30 cellular contexts compared by ENCODE assay signal in the genomic region with DNA sequence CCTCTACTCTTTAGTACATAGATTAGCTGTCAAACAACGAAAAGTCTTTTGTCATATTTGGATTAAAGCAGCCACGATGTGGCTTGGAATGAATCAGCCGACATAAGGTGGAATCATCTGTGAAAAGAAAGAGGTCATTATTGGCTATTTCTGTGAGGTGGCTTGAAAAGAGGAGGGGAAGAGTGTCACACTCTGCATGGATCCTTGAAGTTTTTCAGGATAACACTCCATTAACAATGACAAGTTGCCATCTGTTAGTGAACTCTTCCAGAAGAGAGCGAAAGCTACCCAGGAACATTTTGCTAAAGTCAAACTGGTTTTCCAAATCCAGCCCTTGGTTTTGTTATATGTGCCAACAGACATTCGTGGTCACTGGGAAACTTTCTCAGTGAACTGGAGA.
"Had no signal": no experiment of that assay in that cellular context is flagged by ENCODE, and none has a peak within 500 bp of the region (broad histone marks: within the 10 kb centered on the region; RNA-seq: fewer than 3 reads in every experiment).

No MANE protein-coding gene starts in this region.

- H3K27ac ChIP-seq: esophagus squamous epithelium, heart right ventricle, neutrophil, pancreas, prostate gland, right atrium auricular region, thyroid gland, vagina had no signal

- H3K27me3 ChIP-seq: esophagus squamous epithelium, heart right ventricle, neutrophil, pancreas, right atrium auricular region, thyroid gland, vagina had no signal

- H3K36me3 Mint-ChIP-seq: memory B cell, mesothelial cell of epicardium, naive B cell had no signal

- H3K36me3 ChIP-seq: esophagus squamous epithelium, heart right ventricle, neutrophil, pancreas, prostate gland, right atrium auricular region, thyroid gland, vagina had no signal

- H3K27ac Mint-ChIP-seq: effector memory CD8-positive, alpha-beta T cell; memory B cell; mesothelial cell of epicardium; naive B cell; natural killer cell treated with Interleukin-12 subunit alpha and Interleukin-12 subunit beta and Interleukin-15 and Interleukin-18, amount 100 ng/mL, for 72 hours; stimulated activated naive CD8-positive, alpha-beta T cell treated with anti-CD3 and anti-CD28 coated beads, Interleukin-15, amount 100 ng/mL, for 72 hours had no signal

- H3K4me3 ChIP-seq: esophagus squamous epithelium, heart right ventricle, lung, mucosa of descending colon, pancreas, prostate gland, right atrium auricular region, smooth muscle cell, thyroid gland, vagina had no signal

- H3K9me3 Mint-ChIP-seq: mesothelial cell of epicardium, neural crest cell had no signal

- H3K4me1 ChIP-seq: esophagus squamous epithelium, heart right ventricle, pancreas, prostate gland, right atrium auricular region, thyroid gland, vagina had no signal

- H3K4me3 Mint-ChIP-seq: effector memory CD8-positive, alpha-beta T cell; memory B cell; mesothelial cell of epicardium; natural killer cell treated with Interleukin-12 subunit alpha and Interleukin-12 subunit beta and Interleukin-15 and Interleukin-18, amount 100 ng/mL, for 72 hours; neural crest cell; stimulated activated naive CD8-positive, alpha-beta T cell treated with anti-CD3 and anti-CD28 coated beads, Interleukin-15, amount 100 ng/mL, for 72 hours had no signal

- DNase-seq: cortex of kidney; effector memory CD8-positive, alpha-beta T cell; erythroblast; esophagus squamous epithelium; foreskin melanocyte; glutamatergic neuron; heart right ventricle; hypothalamus; left ventricle myocardium superior; mucosa of descending colon; naive B cell; pancreas; stimulated activated CD4-positive, alpha-beta T cell treated with anti-CD3 and anti-CD28 coated beads, Interleukin-12 subunit alpha, Interleukin-12 subunit beta, amount 100 ng/mL, for 4 hours; stimulated activated CD4-positive, alpha-beta T cell treated with anti-CD3 and anti-CD28 coated beads, Interleukin-1b, Interleukin-23, amount 100 ng/mL, for 48 hours; stimulated activated CD4-positive, alpha-beta T cell treated with anti-CD3 and anti-CD28 coated beads, Interleukin-4, amount 100 ng/mL, for 1 hour; stimulated activated CD8-positive, alpha-beta memory T cell treated with anti-CD3 and anti-CD28 coated beads, Interleukin-4, amount 100 ng/mL, for 48 hours; stimulated activated naive CD4-positive, alpha-beta T cell; stimulated activated naive CD8-positive, alpha-beta T cell treated with anti-CD3 and anti-CD28 coated beads, Interleukin-15, amount 100 ng/mL, for 72 hours; thyroid gland; trophoblast cell had no signal

- H3K4me1 Mint-ChIP-seq: memory B cell; naive B cell; neural crest cell; stimulated activated naive CD8-positive, alpha-beta T cell treated with anti-CD3 and anti-CD28 coated beads, Interleukin-15, amount 100 ng/mL, for 72 hours had no signal

- H3K27me3 Mint-ChIP-seq: effector memory CD8-positive, alpha-beta T cell; memory B cell; naive B cell; natural killer cell treated with Interleukin-12 subunit alpha and Interleukin-12 subunit beta and Interleukin-15 and Interleukin-18, amount 100 ng/mL, for 72 hours; stimulated activated naive CD8-positive, alpha-beta T cell treated with anti-CD3 and anti-CD28 coated beads, Interleukin-15, amount 100 ng/mL, for 72 hours had no signal

- H3K9me3 ChIP-seq: esophagus squamous epithelium, heart right ventricle, neutrophil, pancreas, prostate gland, thyroid gland, vagina had no signal
